ENCODE assay signal across 25 cellular contexts in genomic region chr10:66162560-66163143, GRCh38.
"Had no signal": no experiment of that assay in that cellular context is flagged by ENCODE, and none has a peak within 500 bp of the region (broad histone marks: within the 10 kb centered on the region; RNA-seq: fewer than 3 reads in every experiment).

No MANE protein-coding gene starts in this region.

- H3K27ac Mint-ChIP-seq: activated CD8-positive, alpha-beta T cell treated with anti-CD3 and anti-CD28 coated beads, Interleukin-2, amount 10 ng/mL, durations not matched to agents 7 days and 5 days; activated naive CD8-positive, alpha-beta T cell treated with anti-CD3 and anti-CD28 coated beads, Interleukin-2, amount 50 U/mL, for 24 hours; activated T-helper 1 cell treated with anti-CD3 and anti-CD28 coated beads, Interleukin-12 subunit alpha, Interleukin-12 subunit beta, Interleukin-2, Interleukin-4 antibody, amounts not matched to agents 30 ng/mL and 10 ng/mL and 1 ng/mL, durations not matched to agents 14 hours and 24 hours and 36 hours; natural killer cell treated with Interleukin-12 subunit alpha and Interleukin-12 subunit beta and Interleukin-15 and Interleukin-18, amount 100 ng/mL, for 72 hours had no signal

- H3K9me3 ChIP-seq: body of pancreas, esophagus muscularis mucosa, ovary, prostate gland, upper lobe of right lung had no signal

- DNase-seq: activated CD4-positive, alpha-beta T cell treated with anti-CD3 and anti-CD28 coated beads, Interleukin-2, amount 50 U/mL, for 1 hour; activated CD4-positive, CD25-positive, alpha-beta regulatory T cell treated with anti-CD3 and anti-CD28 coated beads, Interleukin-2, amount 50 U/mL, for 72 hours; activated CD8-positive, alpha-beta T cell treated with anti-CD3 and anti-CD28 coated beads, Interleukin-2, amount 10 ng/mL, durations not matched to agents 7 days and 5 days; activated gamma-delta T cell; activated naive CD4-positive, alpha-beta T cell treated with anti-CD3 and anti-CD28 coated beads, Interleukin-2, amount 50 U/mL, for 16 hours; activated naive CD8-positive, alpha-beta T cell treated with anti-CD3 and anti-CD28 coated beads, Interleukin-2, amount 50 U/mL, for 24 hours; anterior cingulate cortex; body of pancreas; central memory CD4-positive, alpha-beta T cell; effector memory CD4-positive, alpha-beta T cell; heart left ventricle; left lung; ovary; spleen; stimulated activated CD4-positive, alpha-beta T cell treated with anti-CD3 and anti-CD28 coated beads, Interleukin-4, amount 100 ng/mL, for 24 hours; stimulated activated naive CD8-positive, alpha-beta T cell treated with anti-CD3 and anti-CD28 coated beads, Interleukin-15, Interleukin-2, amounts not matched to agents 100 U/mL and 50 U/mL, for 24 hours; SW 1271; upper lobe of right lung had no signal

- H3K9me3 Mint-ChIP-seq: activated T-helper 1 cell treated with anti-CD3 and anti-CD28 coated beads, Interleukin-12 subunit alpha, Interleukin-12 subunit beta, Interleukin-2, Interleukin-4 antibody, amounts not matched to agents 30 ng/mL and 10 ng/mL and 1 ng/mL, durations not matched to agents 14 hours and 24 hours and 36 hours had no signal

- H3K27me3 Mint-ChIP-seq: activated naive CD8-positive, alpha-beta T cell treated with anti-CD3 and anti-CD28 coated beads, Interleukin-2, amount 50 U/mL, for 24 hours; natural killer cell treated with Interleukin-12 subunit alpha and Interleukin-12 subunit beta and Interleukin-15 and Interleukin-18, amount 100 ng/mL, for 72 hours had no signal

- H3K36me3 ChIP-seq: esophagus muscularis mucosa, gastroesophageal sphincter, heart left ventricle, left lung, ovary, prostate gland, spleen, upper lobe of right lung had no signal

- H3K4me3 ChIP-seq: body of pancreas, esophagus muscularis mucosa, gastroesophageal sphincter, heart left ventricle, left lung, lung, ovary, prostate gland, spleen, upper lobe of right lung had no signal

- H3K4me1 ChIP-seq: body of pancreas, esophagus muscularis mucosa, gastroesophageal sphincter, heart left ventricle, left lung, prostate gland, spleen, upper lobe of right lung had no signal

- H3K27me3 ChIP-seq: body of pancreas, esophagus muscularis mucosa, gastroesophageal sphincter, heart left ventricle, left lung, ovary, spleen, upper lobe of right lung had no signal

- H3K27ac ChIP-seq: body of pancreas, esophagus muscularis mucosa, gastroesophageal sphincter, heart left ventricle, left lung, ovary, prostate gland, spleen, upper lobe of right lung, VCaP had no signal

- H3K4me1 Mint-ChIP-seq: activated naive CD8-positive, alpha-beta T cell treated with anti-CD3 and anti-CD28 coated beads, Interleukin-2, amount 50 U/mL, for 24 hours had no signal

- ATAC-seq: activated CD8-positive, alpha-beta T cell treated with anti-CD3 and anti-CD28 coated beads, Interleukin-2, amount 10 ng/mL, durations not matched to agents 7 days and 5 days; activated naive CD8-positive, alpha-beta T cell treated with anti-CD3 and anti-CD28 coated beads, Interleukin-2, amount 50 U/mL, for 24 hours; body of pancreas; gastroesophageal sphincter; heart left ventricle; left lung; natural killer cell treated with Interleukin-12 subunit alpha and Interleukin-12 subunit beta and Interleukin-15 and Interleukin-18, amount 100 ng/mL, for 72 hours; stimulated activated naive CD8-positive, alpha-beta T cell treated with anti-CD3 and anti-CD28 coated beads, Interleukin-15, Interleukin-2, amounts not matched to agents 100 U/mL and 50 U/mL, for 24 hours; upper lobe of right lung had no signal

- H3K4me3 Mint-ChIP-seq: activated CD8-positive, alpha-beta T cell treated with anti-CD3 and anti-CD28 coated beads, Interleukin-2, amount 10 ng/mL, durations not matched to agents 7 days and 5 days; activated naive CD8-positive, alpha-beta T cell treated with anti-CD3 and anti-CD28 coated beads, Interleukin-2, amount 50 U/mL, for 24 hours; activated T-helper 1 cell treated with anti-CD3 and anti-CD28 coated beads, Interleukin-12 subunit alpha, Interleukin-12 subunit beta, Interleukin-2, Interleukin-4 antibody, amounts not matched to agents 30 ng/mL and 10 ng/mL and 1 ng/mL, durations not matched to agents 14 hours and 24 hours and 36 hours; natural killer cell treated with Interleukin-12 subunit alpha and Interleukin-12 subunit beta and Interleukin-15 and Interleukin-18, amount 100 ng/mL, for 72 hours had no signal
